8 cellular contexts compared by ENCODE assay signal in the genomic region with DNA sequence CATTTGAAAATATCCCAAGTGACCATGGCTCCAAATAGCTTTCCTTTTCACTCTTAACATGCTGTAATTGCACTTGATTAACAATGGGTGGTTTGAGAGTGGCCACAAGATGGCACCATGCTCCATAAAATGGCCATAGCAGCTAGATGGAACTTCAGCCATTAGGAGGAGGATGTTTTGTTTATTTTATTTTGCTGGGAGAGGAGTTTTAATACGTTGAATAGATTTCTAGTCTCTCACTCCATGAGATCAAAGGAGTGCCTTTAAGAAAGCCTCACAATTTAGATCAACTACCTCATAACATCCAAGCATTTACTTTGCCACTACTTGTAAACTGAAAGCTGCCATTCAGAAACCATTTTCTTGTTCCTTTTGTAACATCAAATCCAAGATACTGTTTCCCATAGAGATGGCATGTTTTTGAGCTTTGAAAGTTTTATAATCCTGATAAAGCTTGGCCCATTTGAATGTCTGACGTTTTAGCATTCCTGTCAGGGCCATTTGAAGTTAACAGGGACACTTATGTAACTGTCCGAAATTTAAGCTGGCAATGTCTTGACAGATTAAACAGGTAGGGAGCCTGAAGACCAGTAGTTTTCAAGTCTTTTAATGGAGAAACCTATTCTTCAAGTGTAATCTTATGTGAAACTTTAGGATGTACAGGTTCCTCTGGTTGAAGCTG. TPM values are rescaled to one million over a fixed set of nuclear protein-coding genes. Genes with fewer than 3 reads are reported as not detected.
DNase-seq lines count a peak whose midpoint lies in the region; ATAC-seq lines count a peak whose summit lies in the region.

No MANE protein-coding gene starts in this region.

- no peak overlapping the region for H2BK120ac ChIP-seq in mesenchymal stem cell (ENCODE audit: low read depth, low read length)

- no peak for ATAC-seq in stimulated activated effector memory CD8-positive, alpha-beta T cell treated with anti-CD3 and anti-CD28 coated beads, Interleukin-12 subunit alpha, Interleukin-12 subunit beta, amount 100 ng/mL, for 72 hours
- no peak for ATAC-seq in HG03457 (IDR thresholded peaks at IDR 0.05; ENCODE audit: unreplicated experiment)

- H2BK5ac ChIP-seq in mesenchymal stem cell (ENCODE audit: low read depth, low read length, poor library complexity, severe bottlenecking): no peak overlapping the region

- no peak overlapping the region for H2BK12ac ChIP-seq in mesenchymal stem cell (ENCODE audit: low read length in 2 of 2)

- H3K14ac ChIP-seq in mesenchymal stem cell (ENCODE audit: low read length in 2 of 2): no peak overlapping the region

- H3K4me3 ChIP-seq in mesenchymal stem cell (ENCODE audit: insufficient read depth in 1 of 2, low read depth in 1 of 2, low read length in 2 of 2): no peak overlapping the region

- no peak overlapping the region for H3K4ac ChIP-seq in mesenchymal stem cell (ENCODE audit: low read depth in 1 of 2, low read length in 2 of 2)

- H3K9ac ChIP-seq in mesenchymal stem cell (ENCODE audit: low read length): peak overlapping the region; percentile 65

- peaks cover 17% of the 10 kb centered on the region for H3K4me1 Mint-ChIP-seq in stimulated activated effector memory CD8-positive, alpha-beta T cell treated with anti-CD3 and anti-CD28 coated beads, Interleukin-12 subunit alpha, Interleukin-12 subunit beta, amount 100 ng/mL, for 72 hours

- no peaks in the 10 kb centered on the region for H3K9me3 ChIP-seq in mesenchymal stem cell (ENCODE audit: control insufficient read depth, low read length)

- peaks cover 9% of the 10 kb centered on the region for H3K4me1 ChIP-seq in mesenchymal stem cell (ENCODE audit: control insufficient read depth, insufficient read depth, low read depth, low read length)

- no peak overlapping the region for H4K8ac ChIP-seq in mesenchymal stem cell (ENCODE audit: low read length)

- no peak overlapping the region for H3K4me3 Mint-ChIP-seq in stimulated activated effector memory CD8-positive, alpha-beta T cell treated with anti-CD3 and anti-CD28 coated beads, Interleukin-12 subunit alpha, Interleukin-12 subunit beta, amount 100 ng/mL, for 72 hours

- H3K18ac ChIP-seq in mesenchymal stem cell (ENCODE audit: low read depth in 1 of 2, low read length in 2 of 2): no peak overlapping the region

- H3K27ac Mint-ChIP-seq in stimulated activated effector memory CD8-positive, alpha-beta T cell treated with anti-CD3 and anti-CD28 coated beads, Interleukin-12 subunit alpha, Interleukin-12 subunit beta, amount 100 ng/mL, for 72 hours: no peak overlapping the region

- no peaks in the 10 kb centered on the region for H3K27me3 ChIP-seq in mesenchymal stem cell (ENCODE audit: control insufficient read depth in 1 of 2, insufficient read depth in 1 of 2, low read length in 2 of 2)

- H2AK5ac ChIP-seq in mesenchymal stem cell (ENCODE audit: low read length, severe bottlenecking): no peak overlapping the region

- no peak overlapping the region for H4K91ac ChIP-seq in mesenchymal stem cell (ENCODE audit: low read length)

- no peak overlapping the region for H2BK15ac ChIP-seq in mesenchymal stem cell (ENCODE audit: low read depth, poor library complexity, severe bottlenecking)

- no peak overlapping the region for H3K4me2 ChIP-seq in mesenchymal stem cell (ENCODE audit: low read length, poor library complexity, severe bottlenecking)

- no peak overlapping the region for H3K23ac ChIP-seq in mesenchymal stem cell (ENCODE audit: low read length in 2 of 2)

- no peak overlapping the region for H2AFZ ChIP-seq in mesenchymal stem cell (ENCODE audit: low read depth, low read length)

- H3K9me3 Mint-ChIP-seq in stimulated activated effector memory CD8-positive, alpha-beta T cell treated with anti-CD3 and anti-CD28 coated beads, Interleukin-12 subunit alpha, Interleukin-12 subunit beta, amount 100 ng/mL, for 72 hours: no peaks in the 10 kb centered on the region

- H3K36me3 ChIP-seq in mesenchymal stem cell (ENCODE audit: control insufficient read depth in 1 of 2, insufficient read depth in 2 of 2, low read depth in 1 of 2, low read length in 2 of 2): peaks cover 14 to 47% of the 10 kb centered on the region in 2 experiments

- 91% methylated on average over 2 of the region's 3 CpGs for WGBS in mesenchymal stem cell

- peaks cover 12% of the 10 kb centered on the region for H3K79me1 ChIP-seq in mesenchymal stem cell (replicated peaks; ENCODE audit: low read length, poor library complexity, severe bottlenecking)

- DNase-seq in AG08395 (ENCODE audit: low spot score): peak; percentile 79
- DNase-seq in H4 (ENCODE audit: low spot score): peak; percentile 80
- peak; percentile 29 for DNase-seq in NCI-H510A (lab: John Stamatoyannopoulos, UW)
- peak; percentile 72 for DNase-seq in activated CD4-positive, alpha-beta T cell treated with anti-CD3 and anti-CD28 coated beads for 48 hours
- peak; percentile 55 for DNase-seq in effector CD8-positive, alpha-beta T cell (lab: John Stamatoyannopoulos, UW)
- peak; percentile 90 for DNase-seq in mesenchymal stem cell
- DNase-seq in stimulated activated effector memory CD8-positive, alpha-beta T cell treated with anti-CD3 and anti-CD28 coated beads, Interleukin-12 subunit alpha, Interleukin-12 subunit beta, amount 100 ng/mL, for 72 hours (ENCODE audit: low spot score in 2 of 2): peak; percentile 43 to 65

- H3K36me3 Mint-ChIP-seq in stimulated activated effector memory CD8-positive, alpha-beta T cell treated with anti-CD3 and anti-CD28 coated beads, Interleukin-12 subunit alpha, Interleukin-12 subunit beta, amount 100 ng/mL, for 72 hours: peaks cover 98% of the 10 kb centered on the region

- H3K27ac ChIP-seq in mesenchymal stem cell (ENCODE audit: low read length, poor library complexity, severe bottlenecking): no peak overlapping the region

RNA-seq across cellular contexts. Expression of a gene that starts 4.7 kb away (rescaled TPM):
- total RNA-seq in H4 (2014; rRNA removed; shearing (Covaris generic)): 104 and 118 TPM in 2 replicates
- polyA plus RNA-seq in mesenchymal stem cell (2013, experiment 1 of 2): 10.6 TPM
- 10.7 TPM for polyA plus RNA-seq in mesenchymal stem cell (2013, experiment 2 of 2)

RNA-seq across cellular contexts. Expression of a gene that starts 5.0 kb away (rescaled TPM):
- total RNA-seq in H4 (2014; rRNA removed; shearing (Covaris generic)): 133 and 142 TPM in 2 replicates
- polyA plus RNA-seq in mesenchymal stem cell (2013, experiment 1 of 2): 175 TPM
- polyA plus RNA-seq in mesenchymal stem cell (2013, experiment 2 of 2): 180 TPM

RNA-seq across cellular contexts. Expression of a gene that starts 19.4 kb away (rescaled TPM):
- total RNA-seq in H4 (2014; rRNA removed; shearing (Covaris generic)): 63.2 and 68.0 TPM in 2 replicates
- 262 TPM for polyA plus RNA-seq in mesenchymal stem cell (2013, experiment 1 of 2)
- 260 TPM for polyA plus RNA-seq in mesenchymal stem cell (2013, experiment 2 of 2)

RNA-seq across cellular contexts. Expression of a gene that starts 30.7 kb away (rescaled TPM):
- 44.2 and 54.8 TPM in 2 replicates for total RNA-seq in H4 (2014; rRNA removed; shearing (Covaris generic))
- 1,185 TPM for polyA plus RNA-seq in mesenchymal stem cell (2013, experiment 1 of 2)
- polyA plus RNA-seq in mesenchymal stem cell (2013, experiment 2 of 2): 1,187 TPM

RNA-seq across cellular contexts. Expression of a gene that starts 45.0 kb away (rescaled TPM):
- total RNA-seq in H4 (2014; rRNA removed; shearing (Covaris generic)): 1.0 and 1.2 TPM in 2 replicates
- polyA plus RNA-seq in mesenchymal stem cell (2013, experiment 1 of 2): 21.9 TPM
- 19.4 TPM for polyA plus RNA-seq in mesenchymal stem cell (2013, experiment 2 of 2)

Comparison
In these comparisons a context has a peak if more than half of its experiments do, and no peak if none do; other contexts are left out.
1. DNase-seq: peak in every context shown above with its lines; median percentile 90 in mesenchymal stem cell; 80 in H4; 79 in AG08395; 72 in activated CD4-positive, alpha-beta T cell treated with anti-CD3 and anti-CD28 coated beads for 48 hours; 55 in effector CD8-positive, alpha-beta T cell; 54 in stimulated activated effector memory CD8-positive, alpha-beta T cell treated with anti-CD3 and anti-CD28 coated beads, Interleukin-12 subunit alpha, Interleukin-12 subunit beta, amount 100 ng/mL, for 72 hours; 29 in NCI-H510A.